ENCODE assay signal across 14 cellular contexts in genomic region chr9:137491735-137492432, GRCh38. TPM values are rescaled to one million over a fixed set of nuclear protein-coding genes. Genes with fewer than 3 reads are reported as not detected.
"Had no signal": no experiment of that assay in that cellular context is flagged by ENCODE, and none has a peak within 500 bp of the region (broad histone marks: within the 10 kb centered on the region; RNA-seq: fewer than 3 reads in every experiment).

No MANE protein-coding gene starts in this region.

- H3K4me1 ChIP-seq: gastrocnemius medialis, testis had no signal

- H3K9me3 ChIP-seq: gastrocnemius medialis, pancreas, testis had no signal

- H3K27ac Mint-ChIP-seq: activated CD8-positive, alpha-beta memory T cell treated with anti-CD3 and anti-CD28 coated beads, Interleukin-2, amount 10 ng/mL, durations not matched to agents 7 days and 5 days; effector memory CD8-positive, alpha-beta T cell; stimulated activated naive CD8-positive, alpha-beta T cell treated with anti-CD3 and anti-CD28 coated beads, Interleukin-15, amount 100 ng/mL, for 72 hours; T-cell had no signal

- H3K36me3 ChIP-seq: pancreas had no signal

- H3K4me3 ChIP-seq: gastrocnemius medialis, pancreas, testis had no signal

- ATAC-seq: gastrocnemius medialis, pancreas had no signal

- H3K27me3 Mint-ChIP-seq: effector memory CD8-positive, alpha-beta T cell; stimulated activated naive CD8-positive, alpha-beta T cell treated with anti-CD3 and anti-CD28 coated beads, Interleukin-15, amount 100 ng/mL, for 72 hours; T-cell had no signal

- H3K9me3 Mint-ChIP-seq: effector memory CD8-positive, alpha-beta T cell; neural crest cell; stimulated activated naive CD8-positive, alpha-beta T cell treated with anti-CD3 and anti-CD28 coated beads, Interleukin-15, amount 100 ng/mL, for 72 hours; T-cell had no signal

- H3K27ac ChIP-seq: epithelial cell of prostate, gastrocnemius medialis, pancreas, testis had no signal

- H3K4me3 Mint-ChIP-seq: activated CD8-positive, alpha-beta memory T cell treated with anti-CD3 and anti-CD28 coated beads, Interleukin-2, amount 10 ng/mL, durations not matched to agents 7 days and 5 days; effector memory CD8-positive, alpha-beta T cell; neural crest cell; stimulated activated naive CD8-positive, alpha-beta T cell treated with anti-CD3 and anti-CD28 coated beads, Interleukin-15, amount 100 ng/mL, for 72 hours; T-cell had no signal

- H3K4me1 Mint-ChIP-seq: neural crest cell had no signal

- DNase-seq: activated CD8-positive, alpha-beta memory T cell treated with anti-CD3 and anti-CD28 coated beads, Interleukin-2, amount 10 ng/mL, durations not matched to agents 7 days and 5 days; activated gamma-delta T cell treated with Interleukin-2 at 50 U/mL for 16 hours; effector memory CD8-positive, alpha-beta T cell; gastrocnemius medialis; stimulated activated naive CD8-positive, alpha-beta T cell treated with anti-CD3 and anti-CD28 coated beads, Interleukin-15, amount 100 ng/mL, for 72 hours; testis had no signal

- H3K27me3 ChIP-seq: gastrocnemius medialis, pancreas, testis had no signal

- FAIRE-seq: keratinocyte, pancreas had no signal

- H3K36me3 Mint-ChIP-seq: activated CD8-positive, alpha-beta memory T cell treated with anti-CD3 and anti-CD28 coated beads, Interleukin-2, amount 10 ng/mL, durations not matched to agents 7 days and 5 days; T-cell had no signal

RNA-seq across cellular contexts. Expression of gene ENTPD8, which starts 50.7 kb away (rescaled TPM):
- total RNA-seq: activated CD8-positive, alpha-beta memory T cell treated with anti-CD3 and anti-CD28 coated beads, Interleukin-2, amount 10 ng/mL, durations not matched to agents 7 days and 5 days; aorta; mesenteric fat pad; T-cell had no signal
- polyA plus RNA-seq: keratinocyte, urinary bladder had no signal
